ENCODE assay signal across 16 cellular contexts in the genomic region with DNA sequence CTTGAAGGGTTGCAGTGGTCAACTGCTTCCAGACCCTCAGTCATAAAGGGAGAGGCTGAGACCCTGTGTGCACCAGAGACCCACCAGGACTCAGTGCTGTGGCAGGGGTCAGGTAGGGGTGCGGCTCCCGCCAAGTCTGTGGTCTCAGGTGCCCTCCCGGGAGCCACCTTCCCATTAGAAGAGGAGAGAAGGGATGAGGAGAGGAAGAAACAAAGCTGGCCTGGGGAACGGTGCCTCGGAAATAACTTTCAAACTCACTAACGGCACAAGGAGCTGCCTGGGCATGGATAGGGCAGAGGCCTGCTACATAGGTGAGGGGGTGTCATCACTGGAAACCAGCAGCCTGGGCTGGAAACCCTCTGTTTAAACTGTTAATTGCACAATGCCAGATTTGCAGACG.
"Had no signal": no experiment of that assay in that cellular context is flagged by ENCODE, and none has a peak within 500 bp of the region (broad histone marks: within the 10 kb centered on the region; RNA-seq: fewer than 3 reads in every experiment).

No MANE protein-coding gene starts in this region.

- H3K4me1 ChIP-seq: parathyroid adenoma, tibial nerve, uterus had no signal

- H2AFZ ChIP-seq: parathyroid adenoma had no signal

- H3K27me3 ChIP-seq: tibial nerve, uterus had no signal

- H3K79me2 ChIP-seq: parathyroid adenoma had no signal

- H3K27ac ChIP-seq: cardiac muscle cell, parathyroid adenoma, tibial nerve, uterus had no signal

- H3K4me3 ChIP-seq: cardiac muscle cell, tibial nerve, uterus had no signal

- ATAC-seq: activated CD8-positive, alpha-beta T cell treated with anti-CD3 and anti-CD28 coated beads, Interleukin-2, amount 10 ng/mL, durations not matched to agents 7 days and 5 days; activated naive CD4-positive, alpha-beta T cell treated with anti-CD3 and anti-CD28 coated beads, Interleukin-2, amount 50 U/mL, for 72 hours; activated T-cell treated with anti-CD3 and anti-CD28 coated beads, Interleukin-2, amount 50 U/mL, for 72 hours; naive thymus-derived CD8-positive, alpha-beta T cell had no signal

- H3K36me3 ChIP-seq: cardiac muscle cell, tibial nerve, uterus had no signal

- DNase-seq: activated CD4-positive, alpha-beta T cell treated with anti-CD3 and anti-CD28 coated beads for 48 hours; activated CD4-positive, CD25-positive, alpha-beta regulatory T cell; activated CD8-positive, alpha-beta memory T cell treated with anti-CD3 and anti-CD28 coated beads, Interleukin-2, amount 50 U/mL, for 48 hours; activated CD8-positive, alpha-beta T cell treated with anti-CD3 and anti-CD28 coated beads, Interleukin-2, amount 10 ng/mL, durations not matched to agents 7 days and 5 days; activated T-cell treated with anti-CD3 and anti-CD28 coated beads, Interleukin-2, amount 50 U/mL, for 72 hours; amniotic stem cell; immature natural killer cell; mesendoderm; naive thymus-derived CD8-positive, alpha-beta T cell; stimulated activated CD4-positive, alpha-beta T cell treated with anti-CD3 and anti-CD28 coated beads, Interleukin-2, amount 100 ng/mL, for 24 hours; stimulated activated naive CD4-positive, alpha-beta T cell treated with Interleukin-2 at 50 U/mL for 16 hours; uterus had no signal

- H3K9me3 ChIP-seq: tibial nerve, uterus had no signal

- H3K9ac ChIP-seq: parathyroid adenoma had no signal
